1 cellular context compared by ENCODE assay signal in genomic region chr5:32332361-32332760, GRCh38.
TF ChIP-seq lines count a peak whose summit lies in the region.

No MANE protein-coding gene starts in this region.

TF ChIP-seq in HepG2, 621 proteins besides CTCF, POLR2A, EP300 and RAD21 (continued from another document):
- TF ChIP-seq ZNF800 (CRISPR knock-in tag; IDR thresholded peaks at IDR 0.05) (no peak), REXO4 (CRISPR knock-in tag; IDR thresholded peaks at IDR 0.05; ENCODE audit: borderline replicate concordance) (no peak), PHF8 (CRISPR knock-in tag; IDR thresholded peaks at IDR 0.05) (no peak), CREBL2 (CRISPR knock-in tag; IDR thresholded peaks at IDR 0.05; ENCODE audit: borderline replicate concordance) (no peak)
TF ChIP-seq in HepG2: peak in this region for 0.
